In the genomic region with DNA sequence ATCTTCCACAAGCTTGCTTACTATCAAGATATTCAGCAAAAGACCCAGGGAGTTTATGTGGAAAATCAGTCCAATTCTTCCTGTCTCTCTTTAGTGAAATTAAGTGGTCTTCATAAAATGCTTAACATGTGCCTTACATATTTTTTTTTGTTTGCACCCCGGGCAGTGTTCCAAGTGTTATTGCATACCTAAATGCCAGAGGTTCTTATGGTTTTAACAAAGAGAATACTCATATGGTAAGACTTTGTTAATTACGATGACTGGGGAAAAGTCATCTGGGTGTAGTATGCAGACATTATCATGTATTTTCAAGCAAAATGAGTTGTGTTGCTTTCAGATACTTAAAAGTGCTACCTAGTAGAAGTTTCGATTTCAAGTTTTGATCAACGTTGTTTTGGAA, we compare ENCODE assay signal across 1 cellular context.
TF ChIP-seq lines count a peak whose summit lies in the region.

No MANE protein-coding gene starts in this region.

TF ChIP-seq in WTC11, 78 proteins besides CTCF, POLR2A, EP300 and RAD21 (continued from another document):
- TF ChIP-seq, protein P1, sequence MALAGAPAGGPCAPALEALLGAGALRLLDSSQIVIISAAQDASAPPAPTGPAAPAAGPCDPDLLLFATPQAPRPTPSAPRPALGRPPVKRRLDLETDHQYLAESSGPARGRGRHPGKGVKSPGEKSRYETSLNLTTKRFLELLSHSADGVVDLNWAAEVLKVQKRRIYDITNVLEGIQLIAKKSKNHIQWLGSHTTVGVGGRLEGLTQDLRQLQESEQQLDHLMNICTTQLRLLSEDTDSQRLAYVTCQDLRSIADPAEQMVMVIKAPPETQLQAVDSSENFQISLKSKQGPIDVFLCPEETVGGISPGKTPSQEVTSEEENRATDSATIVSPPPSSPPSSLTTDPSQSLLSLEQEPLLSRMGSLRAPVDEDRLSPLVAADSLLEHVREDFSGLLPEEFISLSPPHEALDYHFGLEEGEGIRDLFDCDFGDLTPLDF (CRISPR knock-in tag; IDR thresholded peaks at IDR 0.05) = no peak
- TF ChIP-seq HMGA2 (CRISPR knock-in tag; IDR thresholded peaks at IDR 0.05) (no peak), ZNF263 (CRISPR knock-in tag; IDR thresholded peaks at IDR 0.05; ENCODE audit: low read depth) (no peak), ZNF396 (CRISPR knock-in tag; IDR thresholded peaks at IDR 0.05; ENCODE audit: borderline replicate concordance) (no peak), SMAD3 (CRISPR knock-in tag; IDR thresholded peaks at IDR 0.05; ENCODE audit: borderline replicate concordance) (no peak), PRRX2 (CRISPR knock-in tag; IDR thresholded peaks at IDR 0.05) (no peak), MXD4 (CRISPR knock-in tag; IDR thresholded peaks at IDR 0.05; ENCODE audit: borderline replicate concordance) (no peak)
- TF ChIP-seq, protein P2, sequence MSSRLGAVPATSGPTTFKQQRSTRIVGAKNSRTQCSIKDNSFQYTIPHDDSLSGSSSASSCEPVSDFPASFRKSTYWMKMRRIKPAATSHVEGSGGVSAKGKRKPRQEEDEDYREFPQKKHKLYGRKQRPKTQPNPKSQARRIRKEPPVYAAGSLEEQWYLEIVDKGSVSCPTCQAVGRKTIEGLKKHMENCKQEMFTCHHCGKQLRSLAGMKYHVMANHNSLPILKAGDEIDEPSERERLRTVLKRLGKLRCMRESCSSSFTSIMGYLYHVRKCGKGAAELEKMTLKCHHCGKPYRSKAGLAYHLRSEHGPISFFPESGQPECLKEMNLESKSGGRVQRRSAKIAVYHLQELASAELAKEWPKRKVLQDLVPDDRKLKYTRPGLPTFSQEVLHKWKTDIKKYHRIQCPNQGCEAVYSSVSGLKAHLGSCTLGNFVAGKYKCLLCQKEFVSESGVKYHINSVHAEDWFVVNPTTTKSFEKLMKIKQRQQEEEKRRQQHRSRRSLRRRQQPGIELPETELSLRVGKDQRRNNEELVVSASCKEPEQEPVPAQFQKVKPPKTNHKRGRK (CRISPR knock-in tag; IDR thresholded peaks at IDR 0.05; ENCODE audit: borderline replicate concordance) = no peak
- TF ChIP-seq, protein P3, sequence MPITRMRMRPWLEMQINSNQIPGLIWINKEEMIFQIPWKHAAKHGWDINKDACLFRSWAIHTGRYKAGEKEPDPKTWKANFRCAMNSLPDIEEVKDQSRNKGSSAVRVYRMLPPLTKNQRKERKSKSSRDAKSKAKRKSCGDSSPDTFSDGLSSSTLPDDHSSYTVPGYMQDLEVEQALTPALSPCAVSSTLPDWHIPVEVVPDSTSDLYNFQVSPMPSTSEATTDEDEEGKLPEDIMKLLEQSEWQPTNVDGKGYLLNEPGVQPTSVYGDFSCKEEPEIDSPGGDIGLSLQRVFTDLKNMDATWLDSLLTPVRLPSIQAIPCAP (CRISPR knock-in tag; IDR thresholded peaks at IDR 0.05) = no peak
- TF ChIP-seq, protein P4, sequence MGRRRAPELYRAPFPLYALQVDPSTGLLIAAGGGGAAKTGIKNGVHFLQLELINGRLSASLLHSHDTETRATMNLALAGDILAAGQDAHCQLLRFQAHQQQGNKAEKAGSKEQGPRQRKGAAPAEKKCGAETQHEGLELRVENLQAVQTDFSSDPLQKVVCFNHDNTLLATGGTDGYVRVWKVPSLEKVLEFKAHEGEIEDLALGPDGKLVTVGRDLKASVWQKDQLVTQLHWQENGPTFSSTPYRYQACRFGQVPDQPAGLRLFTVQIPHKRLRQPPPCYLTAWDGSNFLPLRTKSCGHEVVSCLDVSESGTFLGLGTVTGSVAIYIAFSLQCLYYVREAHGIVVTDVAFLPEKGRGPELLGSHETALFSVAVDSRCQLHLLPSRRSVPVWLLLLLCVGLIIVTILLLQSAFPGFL (CRISPR knock-in tag; IDR thresholded peaks at IDR 0.05; ENCODE audit: borderline replicate concordance) = no peak
- TF ChIP-seq, protein P5, sequence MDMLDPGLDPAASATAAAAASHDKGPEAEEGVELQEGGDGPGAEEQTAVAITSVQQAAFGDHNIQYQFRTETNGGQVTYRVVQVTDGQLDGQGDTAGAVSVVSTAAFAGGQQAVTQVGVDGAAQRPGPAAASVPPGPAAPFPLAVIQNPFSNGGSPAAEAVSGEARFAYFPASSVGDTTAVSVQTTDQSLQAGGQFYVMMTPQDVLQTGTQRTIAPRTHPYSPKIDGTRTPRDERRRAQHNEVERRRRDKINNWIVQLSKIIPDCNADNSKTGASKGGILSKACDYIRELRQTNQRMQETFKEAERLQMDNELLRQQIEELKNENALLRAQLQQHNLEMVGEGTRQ (CRISPR knock-in tag; IDR thresholded peaks at IDR 0.05) = no peak
- TF ChIP-seq, protein P6, sequence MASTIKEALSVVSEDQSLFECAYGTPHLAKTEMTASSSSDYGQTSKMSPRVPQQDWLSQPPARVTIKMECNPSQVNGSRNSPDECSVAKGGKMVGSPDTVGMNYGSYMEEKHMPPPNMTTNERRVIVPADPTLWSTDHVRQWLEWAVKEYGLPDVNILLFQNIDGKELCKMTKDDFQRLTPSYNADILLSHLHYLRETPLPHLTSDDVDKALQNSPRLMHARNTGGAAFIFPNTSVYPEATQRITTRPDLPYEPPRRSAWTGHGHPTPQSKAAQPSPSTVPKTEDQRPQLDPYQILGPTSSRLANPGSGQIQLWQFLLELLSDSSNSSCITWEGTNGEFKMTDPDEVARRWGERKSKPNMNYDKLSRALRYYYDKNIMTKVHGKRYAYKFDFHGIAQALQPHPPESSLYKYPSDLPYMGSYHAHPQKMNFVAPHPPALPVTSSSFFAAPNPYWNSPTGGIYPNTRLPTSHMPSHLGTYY (CRISPR knock-in tag; IDR thresholded peaks at IDR 0.05) = no peak
